In genomic region chr1:156767879-156768608, GRCh38 we compare ENCODE assay signal across 8 cellular contexts. TPM values are rescaled to one million over a fixed set of nuclear protein-coding genes. Genes with fewer than 3 reads are reported as not detected.
DNase-seq lines count a peak whose midpoint lies in the region; ATAC-seq and TF ChIP-seq lines count a peak whose summit lies in the region.

No MANE protein-coding gene starts in this region.

- no peaks in the 10 kb centered on the region for H3K27me3 Mint-ChIP-seq in activated T-cell treated with anti-CD3 and anti-CD28 coated beads, Interleukin-2, amount 50 U/mL, for 4 hours (ENCODE audit: low read depth)
- no peaks in the 10 kb centered on the region for H3K27me3 Mint-ChIP-seq in activated T-helper 2 cell treated with anti-CD3 and anti-CD28 coated beads, Interferon-gamma antibody, Interleukin-2, Interleukin-4, amounts not matched to agents 10 μg/mL and 5 μg/mL and 100 μg/mL, durations not matched to agents 14 hours and 24 hours and 36 hours (ENCODE audit: low read depth)

- H3K36me3 ChIP-seq in HUES48 (ENCODE audit: control insufficient read depth, insufficient read depth, low read length) (peaks cover 26% of the 10 kb centered on the region), right atrium auricular region (peaks cover 7% of the 10 kb centered on the region), sigmoid colon (peaks cover 0 to 18% (median 6%) of the 10 kb centered on the region in 4 donors)

- H3K9me3 Mint-ChIP-seq in activated T-cell treated with anti-CD3 and anti-CD28 coated beads, Interleukin-2, amount 50 U/mL, for 4 hours: no peaks in the 10 kb centered on the region
- H3K9me3 Mint-ChIP-seq in activated T-helper 2 cell treated with anti-CD3 and anti-CD28 coated beads, Interferon-gamma antibody, Interleukin-2, Interleukin-4, amounts not matched to agents 10 μg/mL and 5 μg/mL and 100 μg/mL, durations not matched to agents 14 hours and 24 hours and 36 hours: no peaks in the 10 kb centered on the region

- ATAC-seq in activated T-cell treated with anti-CD3 and anti-CD28 coated beads, Interleukin-2, amount 50 U/mL, for 4 hours: peak; percentile 6 to 8
- ATAC-seq in HG02870 (IDR thresholded peaks at IDR 0.05; ENCODE audit: unreplicated experiment): no peak

- peaks cover 32% of the 10 kb centered on the region for H3K36me3 Mint-ChIP-seq in activated T-cell treated with anti-CD3 and anti-CD28 coated beads, Interleukin-2, amount 50 U/mL, for 4 hours (ENCODE audit: insufficient read depth)
- peaks cover 38% of the 10 kb centered on the region for H3K36me3 Mint-ChIP-seq in activated T-helper 2 cell treated with anti-CD3 and anti-CD28 coated beads, Interferon-gamma antibody, Interleukin-2, Interleukin-4, amounts not matched to agents 10 μg/mL and 5 μg/mL and 100 μg/mL, durations not matched to agents 14 hours and 24 hours and 36 hours (ENCODE audit: low read depth)

- H3K27me3 ChIP-seq in HUES48 (ENCODE audit: control insufficient read depth, insufficient read depth, low read length): no peaks in the 10 kb centered on the region
- H3K27me3 ChIP-seq in right atrium auricular region: no peaks in the 10 kb centered on the region
- no peaks in the 10 kb centered on the region for H3K27me3 ChIP-seq in sigmoid colon

- TF ChIP-seq CTCF in right atrium auricular region (IDR thresholded peaks at IDR 0.05): no peak
- TF ChIP-seq CTCF in sigmoid colon (IDR thresholded peaks at IDR 0.05): no peak

- H3K4me3 ChIP-seq in HUES48 (ENCODE audit: low read depth, low read length) (peak overlapping the region; percentile 92), right atrium auricular region (peak overlapping the region; percentile 88 to 98), sigmoid colon (peak overlapping the region; percentile 67 to 99 (median 86))

- no peak for TF ChIP-seq EP300 in sigmoid colon (IDR thresholded peaks at IDR 0.05)

- H3K27ac ChIP-seq in HUES48 (ENCODE audit: low read depth, low read length) (peak overlapping the region; percentile 91), right atrium auricular region (peak overlapping the region; percentile 92 to 94), sigmoid colon (peak overlapping the region; percentile 92 to 96 (median 93))

- no peak for DNase-seq in activated T-cell treated with anti-CD3 and anti-CD28 coated beads, Interleukin-2, amount 50 U/mL, for 4 hours
- no peak for DNase-seq in activated T-cell treated with anti-CD3 and anti-CD28 coated beads, Interleukin-2, amount 50 U/mL, for 1 hour
- peak; percentile 33 for DNase-seq in activated T-helper 2 cell treated with anti-CD3 and anti-CD28 coated beads, Interferon-gamma antibody, Interleukin-2, Interleukin-4, amounts not matched to agents 10 μg/mL and 5 μg/mL and 100 μg/mL, durations not matched to agents 14 hours and 24 hours and 36 hours (ENCODE audit: low spot score)
- DNase-seq in right atrium auricular region (ENCODE audit: low spot score): no peak
- peak; percentile 74 for DNase-seq in sigmoid colon
- no peak for DNase-seq in NCI-H2196 treated with DMSO at 0.1 percent for 48 hours (lab: John Stamatoyannopoulos, UW; ENCODE audit: unreplicated experiment)

- H3K9me3 ChIP-seq in HUES48 (ENCODE audit: control insufficient read depth, insufficient read depth, low read length): no peaks in the 10 kb centered on the region
- H3K9me3 ChIP-seq in right atrium auricular region: no peaks in the 10 kb centered on the region
- H3K9me3 ChIP-seq in sigmoid colon: no peaks in the 10 kb centered on the region

- WGBS in sigmoid colon, 2 donors: 0 to 1% methylated on average over 31 of the region's 31 CpGs

- peaks cover 44% of the 10 kb centered on the region for H3K4me1 Mint-ChIP-seq in activated T-cell treated with anti-CD3 and anti-CD28 coated beads, Interleukin-2, amount 50 U/mL, for 4 hours (ENCODE audit: low read depth)
- H3K4me1 Mint-ChIP-seq in activated T-helper 2 cell treated with anti-CD3 and anti-CD28 coated beads, Interferon-gamma antibody, Interleukin-2, Interleukin-4, amounts not matched to agents 10 μg/mL and 5 μg/mL and 100 μg/mL, durations not matched to agents 14 hours and 24 hours and 36 hours (ENCODE audit: low read depth): peaks cover 43% of the 10 kb centered on the region

- H3K27ac Mint-ChIP-seq in activated T-helper 2 cell treated with anti-CD3 and anti-CD28 coated beads, Interferon-gamma antibody, Interleukin-2, Interleukin-4, amounts not matched to agents 10 μg/mL and 5 μg/mL and 100 μg/mL, durations not matched to agents 14 hours and 24 hours and 36 hours: no peak overlapping the region

- TF ChIP-seq POLR2A in sigmoid colon (IDR thresholded peaks at IDR 0.05): no peak

- peak overlapping the region; percentile 95 for H3K9ac ChIP-seq in HUES48 (ENCODE audit: low read depth, low read length)

- intact Hi-C loops in activated T-helper 2 cell treated with anti-CD3 and anti-CD28 coated beads, Interferon-gamma antibody, Interleukin-2, Interleukin-4, amounts not matched to agents 10 μg/mL and 5 μg/mL and 100 μg/mL, durations not matched to agents 14 hours and 24 hours and 36 hours (cut with micrococcal nuclease): loop anchor here (1.0 kb wide), 4 partner anchors 17 to 48 kb away; partner anchors contain the start of genes HDGF, ISG20L2, METTL25B and MRPL24
- intact Hi-C loops in sigmoid colon (cut with DNase I): loop anchor here (2.0 to 5.0 kb wide), 2 partner anchors 17 to 41 kb away; partner anchors contain the start of genes HDGF, ISG20L2 and METTL25B

- H3K4me1 ChIP-seq in HUES48 (ENCODE audit: control insufficient read depth, insufficient read depth, low read length): peaks cover 21% of the 10 kb centered on the region
- peaks cover 0 to 62% of the 10 kb centered on the region in 2 donors for H3K4me1 ChIP-seq in right atrium auricular region
- peaks cover 0 to 58% (median 54%) of the 10 kb centered on the region in 4 donors for H3K4me1 ChIP-seq in sigmoid colon

- no peak overlapping the region for H3K4me3 Mint-ChIP-seq in activated T-cell treated with anti-CD3 and anti-CD28 coated beads, Interleukin-2, amount 50 U/mL, for 4 hours
- H3K4me3 Mint-ChIP-seq in activated T-helper 2 cell treated with anti-CD3 and anti-CD28 coated beads, Interferon-gamma antibody, Interleukin-2, Interleukin-4, amounts not matched to agents 10 μg/mL and 5 μg/mL and 100 μg/mL, durations not matched to agents 14 hours and 24 hours and 36 hours (ENCODE audit: low read depth): no peak overlapping the region

RNA-seq across cellular contexts. Expression of gene PRCC, which starts 0.7 kb away (rescaled TPM):
- total RNA-seq in activated T-cell treated with anti-CD3 and anti-CD28 coated beads, Interleukin-2, amount 50 U/mL, for 4 hours: 100 to 1,000 TPM; 108 to 111 (median 111) TPM
- total RNA-seq in activated T-helper 2 cell treated with anti-CD3 and anti-CD28 coated beads, Interferon-gamma antibody, Interleukin-2, Interleukin-4, amounts not matched to agents 10 μg/mL and 5 μg/mL and 100 μg/mL, durations not matched to agents 14 hours and 24 hours and 36 hours: 94.8 and 110 TPM in 2 replicates
- total RNA-seq in right atrium auricular region: 10 to 100 TPM; 29.8 to 34.3 TPM
- total RNA-seq in sigmoid colon: 10 to 100 TPM; 27.5 to 34.1 (median 32.4) TPM
- 10 to 100 TPM; 42.0 to 49.7 (median 48.3) TPM for polyA plus RNA-seq in sigmoid colon

RNA-seq across cellular contexts. Expression of gene HDGF, which starts 16.6 kb away (rescaled TPM):
- 100 to 1,000 TPM; 221 to 249 (median 230) TPM for total RNA-seq in activated T-cell treated with anti-CD3 and anti-CD28 coated beads, Interleukin-2, amount 50 U/mL, for 4 hours
- 359 and 360 TPM in 2 replicates for total RNA-seq in activated T-helper 2 cell treated with anti-CD3 and anti-CD28 coated beads, Interferon-gamma antibody, Interleukin-2, Interleukin-4, amounts not matched to agents 10 μg/mL and 5 μg/mL and 100 μg/mL, durations not matched to agents 14 hours and 24 hours and 36 hours
- total RNA-seq in right atrium auricular region (100 to 1,000 TPM; 110 to 137 TPM), sigmoid colon (100 to 1,000 TPM; 108 to 128 (median 116) TPM)
- polyA plus RNA-seq in sigmoid colon: 100 to 1,000 TPM; 156 to 297 (median 202) TPM

RNA-seq across cellular contexts. Expression of gene MRPL24, which starts 27.2 kb away (rescaled TPM):
- 100 to 1,000 TPM; 132 to 138 (median 132) TPM for total RNA-seq in activated T-cell treated with anti-CD3 and anti-CD28 coated beads, Interleukin-2, amount 50 U/mL, for 4 hours
- total RNA-seq in activated T-helper 2 cell treated with anti-CD3 and anti-CD28 coated beads, Interferon-gamma antibody, Interleukin-2, Interleukin-4, amounts not matched to agents 10 μg/mL and 5 μg/mL and 100 μg/mL, durations not matched to agents 14 hours and 24 hours and 36 hours: 116 and 124 TPM in 2 replicates
- 10 to 100 TPM; 45.8 to 50.5 TPM for total RNA-seq in right atrium auricular region
- total RNA-seq in sigmoid colon: 10 to 100 TPM; 53.0 to 68.5 (median 59.7) TPM
- 10 to 100 TPM; 72.7 to 81.1 (median 81.0) TPM for polyA plus RNA-seq in sigmoid colon

RNA-seq across cellular contexts. Expression of gene ISG20L2, which starts 39.5 kb away (rescaled TPM):
- 10 to 100 TPM; 62.4 to 65.9 (median 63.8) TPM for total RNA-seq in activated T-cell treated with anti-CD3 and anti-CD28 coated beads, Interleukin-2, amount 50 U/mL, for 4 hours
- 52.2 and 57.4 TPM in 2 replicates for total RNA-seq in activated T-helper 2 cell treated with anti-CD3 and anti-CD28 coated beads, Interferon-gamma antibody, Interleukin-2, Interleukin-4, amounts not matched to agents 10 μg/mL and 5 μg/mL and 100 μg/mL, durations not matched to agents 14 hours and 24 hours and 36 hours
- total RNA-seq in right atrium auricular region (10 to 100 TPM; 13.6 to 18.0 TPM), sigmoid colon (10 to 100 TPM; 13.6 to 17.6 (median 16.7) TPM)
- 10 to 100 TPM; 12.0 to 23.4 (median 17.1) TPM for polyA plus RNA-seq in sigmoid colon

RNA-seq across cellular contexts. Expression of gene METTL25B, which starts 39.8 kb away (rescaled TPM):
- total RNA-seq in activated T-cell treated with anti-CD3 and anti-CD28 coated beads, Interleukin-2, amount 50 U/mL, for 4 hours: 10 to 100 TPM; 16.6 to 18.9 (median 18.5) TPM
- total RNA-seq in activated T-helper 2 cell treated with anti-CD3 and anti-CD28 coated beads, Interferon-gamma antibody, Interleukin-2, Interleukin-4, amounts not matched to agents 10 μg/mL and 5 μg/mL and 100 μg/mL, durations not matched to agents 14 hours and 24 hours and 36 hours: 37.3 and 45.2 TPM in 2 replicates
- 10 to 100 TPM in 1 of 2 donors, 1 to 10 TPM in 1; 7.4 to 15.6 TPM for total RNA-seq in right atrium auricular region
- total RNA-seq in sigmoid colon: 10 to 100 TPM; 11.8 to 21.6 (median 13.7) TPM
- polyA plus RNA-seq in sigmoid colon: 10 to 100 TPM; 19.0 to 33.1 (median 22.8) TPM

Comparison
In these comparisons a context has a peak if more than half of its experiments do, and no peak if none do; other contexts are left out.
1. DNase-seq: peak in activated T-helper 2 cell treated with anti-CD3 and anti-CD28 coated beads, Interferon-gamma antibody, Interleukin-2, Interleukin-4, amounts not matched to agents 10 μg/mL and 5 μg/mL and 100 μg/mL, durations not matched to agents 14 hours and 24 hours and 36 hours (single experiment) and sigmoid colon (single experiment); none in activated T-cell treated with anti-CD3 and anti-CD28 coated beads, Interleukin-2, amount 50 U/mL, for 4 hours (single experiment), activated T-cell treated with anti-CD3 and anti-CD28 coated beads, Interleukin-2, amount 50 U/mL, for 1 hour (single experiment), right atrium auricular region (single experiment) and NCI-H2196 treated with DMSO at 0.1 percent for 48 hours (single experiment).
2. Peak in every context shown above with its lines, with median percentiles within 50 percentile points of each other: H3K27ac ChIP-seq and H3K4me3 ChIP-seq.